In genomic region chr3:38549486-38549885, GRCh38 we compare ENCODE assay signal across 19 cellular contexts. TPM values are rescaled to one million over a fixed set of nuclear protein-coding genes. Genes with fewer than 3 reads are reported as not detected.
DNase-seq lines count a peak whose midpoint lies in the region; ATAC-seq and FAIRE-seq lines count a peak whose summit lies in the region.
"Had no signal": no experiment of that assay in that cellular context is flagged by ENCODE, and none has a peak within 500 bp of the region (broad histone marks: within the 10 kb centered on the region; RNA-seq: fewer than 3 reads in every experiment).

No MANE protein-coding gene starts in this region.

- 38 to 43% methylated on average over 7 of the region's 7 CpGs for WGBS in GM23248 (ENCODE audit: low coverage in 1 of 2, low lambda C conversion rate in 2 of 2, missing lambda C conversion rate in 2 of 2), 2 experiments

- H3K9me3 ChIP-seq in SJCRH30 (replicated peaks) = no peaks in the 10 kb centered on the region
- H3K9me3 ChIP-seq in GM23248 (ENCODE audit: low read depth) = no peaks in the 10 kb centered on the region
- H3K9me3 ChIP-seq: HAP-1 had no signal

- H3K4me3 Mint-ChIP-seq in activated CD8-positive, alpha-beta memory T cell treated with anti-CD3 and anti-CD28 coated beads, Interleukin-2, amount 10 ng/mL, durations not matched to agents 7 days and 5 days = no peak overlapping the region
- H3K4me3 Mint-ChIP-seq: CD4-positive, alpha-beta memory T cell had no signal

- CTCF ChIA-PET in activated CD8-positive, alpha-beta memory T cell treated with anti-CD3 and anti-CD28 coated beads, Interleukin-2, amount 10 ng/mL, durations not matched to agents 7 days and 5 days (lab: Charles Lee) = interaction anchor here (1.3 kb wide), 1 partner anchor 28 kb away, joined by 3 read pairs; no protein-coding TSS in a partner anchor

- no peak overlapping the region for H3K27ac Mint-ChIP-seq in activated CD8-positive, alpha-beta memory T cell treated with anti-CD3 and anti-CD28 coated beads, Interleukin-2, amount 10 ng/mL, durations not matched to agents 7 days and 5 days
- H3K27ac Mint-ChIP-seq: CD4-positive, alpha-beta memory T cell had no signal

- H3K4me1 ChIP-seq in SJCRH30 = peaks cover 32% of the 10 kb centered on the region
- H3K4me1 ChIP-seq in GM23248 (ENCODE audit: insufficient read depth) = no peaks in the 10 kb centered on the region
- H3K4me1 ChIP-seq: HAP-1 had no signal

- no peaks in the 10 kb centered on the region for H3K36me3 Mint-ChIP-seq in activated CD8-positive, alpha-beta memory T cell treated with anti-CD3 and anti-CD28 coated beads, Interleukin-2, amount 10 ng/mL, durations not matched to agents 7 days and 5 days
- H3K36me3 Mint-ChIP-seq: CD4-positive, alpha-beta memory T cell had no signal

- FAIRE-seq in HTR-8/SVneo (lab: Jason Lieb, UNC) = no peak
- FAIRE-seq: RCC 7860 had no signal

- H3K79me2 ChIP-seq in GM23248 (ENCODE audit: insufficient read depth) = no peaks in the 10 kb centered on the region

- ATAC-seq in activated CD8-positive, alpha-beta memory T cell treated with anti-CD3 and anti-CD28 coated beads, Interleukin-2, amount 10 ng/mL, durations not matched to agents 7 days and 5 days = no peak

- H3F3A ChIP-seq in GM23248 (ENCODE audit: insufficient read depth) = no peaks in the 10 kb centered on the region

- H3K9me2 ChIP-seq in GM23248 (ENCODE audit: insufficient read depth) = no peaks in the 10 kb centered on the region

- H3K4me3 ChIP-seq in SJCRH30 (no peak overlapping the region), GM23248 (no peak overlapping the region)
- H3K4me3 ChIP-seq: BLaER1, HAP-1 had no signal

- H3K9ac ChIP-seq in GM23248 = no peak overlapping the region
- H3K9ac ChIP-seq: BLaER1 had no signal

- H3K4me1 Mint-ChIP-seq in activated CD8-positive, alpha-beta memory T cell treated with anti-CD3 and anti-CD28 coated beads, Interleukin-2, amount 10 ng/mL, durations not matched to agents 7 days and 5 days = peaks cover 5% of the 10 kb centered on the region
- H3K4me1 Mint-ChIP-seq: CD4-positive, alpha-beta memory T cell had no signal

- no peaks in the 10 kb centered on the region for H4K20me1 ChIP-seq in GM23248 (ENCODE audit: insufficient read depth)
- H4K20me1 ChIP-seq: BLaER1 had no signal

- H3K9me3 Mint-ChIP-seq in activated CD8-positive, alpha-beta memory T cell treated with anti-CD3 and anti-CD28 coated beads, Interleukin-2, amount 10 ng/mL, durations not matched to agents 7 days and 5 days (ENCODE audit: low read depth) = no peaks in the 10 kb centered on the region

- H3K4me2 ChIP-seq in GM23248 (ENCODE audit: unreplicated experiment) = no peak overlapping the region

- peaks cover 3% of the 10 kb centered on the region; the same call in 1 of the 2 replicates for H3K36me3 ChIP-seq in SJCRH30
- no peaks in the 10 kb centered on the region for H3K36me3 ChIP-seq in GM23248 (ENCODE audit: low read depth)
- H3K36me3 ChIP-seq: HAP-1 had no signal

- H3K27ac ChIP-seq in SJCRH30 (peak overlapping the region; percentile 86), GM23248 (no peak overlapping the region)

- H3K27me3 ChIP-seq in SJCRH30 (no peaks in the 10 kb centered on the region), GM23248 (replicated peaks; ENCODE audit: insufficient read depth) (no peaks in the 10 kb centered on the region)
- H3K27me3 ChIP-seq: BLaER1 had no signal

- no peak overlapping the region for H2AFZ ChIP-seq in GM23248

- in situ Hi-C loops in GM23248 (cut with MboI) = no loop called here

- peaks cover 5% of the 10 kb centered on the region for H3K27me3 Mint-ChIP-seq in activated CD8-positive, alpha-beta memory T cell treated with anti-CD3 and anti-CD28 coated beads, Interleukin-2, amount 10 ng/mL, durations not matched to agents 7 days and 5 days

- DNase-seq in SJCRH30 = no peak
- peak; percentile 15 for DNase-seq in activated CD8-positive, alpha-beta memory T cell treated with anti-CD3 and anti-CD28 coated beads, Interleukin-2, amount 10 ng/mL, durations not matched to agents 7 days and 5 days
- peak; percentile 34 for DNase-seq in islet precursor cell
- peak; percentile 1 for DNase-seq in stimulated activated CD8-positive, alpha-beta memory T cell treated with anti-CD3 and anti-CD28 coated beads, Interleukin-4, amount 100 ng/mL, for 48 hours
- DNase-seq in GM23248 = no peak
- no peak for DNase-seq in HTR-8/SVneo (ENCODE audit: insufficient read length, low spot score)
- no peak for DNase-seq in activated T-cell treated with anti-CD3 and anti-CD28 coated beads, Interleukin-2, amount 50 U/mL, for 1 hour
- DNase-seq: Calu3; CD4-positive, alpha-beta memory T cell; GF-D8; NCI-H1105; NCI-H1694; NCI-H2081 treated with DMSO at 0.1 percent for 48 hours; NCI-H446 treated with DMSO at 0.1 percent for 48 hours; NCI-H69; SHP77 had no signal

RNA-seq across cellular contexts. Expression of gene EXOG, which starts 53.3 kb away (rescaled TPM):
- total RNA-seq in SJCRH30 (2014; rRNA removed; shearing (Covaris generic)) = 6.2 and 7.7 TPM in 2 replicates
- total RNA-seq in activated CD8-positive, alpha-beta memory T cell treated with anti-CD3 and anti-CD28 coated beads, Interleukin-2, amount 10 ng/mL, durations not matched to agents 7 days and 5 days = 10 to 100 TPM; 19.7 to 23.8 TPM
- total RNA-seq in GM23248 (2014; rRNA removed; shearing (Covaris generic)) = 6.4 and 8.6 TPM in 2 replicates
- 8.2 and 9.0 TPM in 2 replicates for polyA plus RNA-seq in GM23248 (2016; fragmentation: Nextera tagmentation; extraction: Ambion mirVana)

Comparison
In these comparisons a context has a peak if more than half of its experiments do, and no peak if none do; other contexts are left out.
1. DNase-seq: peak in activated CD8-positive, alpha-beta memory T cell treated with anti-CD3 and anti-CD28 coated beads, Interleukin-2, amount 10 ng/mL, durations not matched to agents 7 days and 5 days (single experiment), islet precursor cell (single experiment) and stimulated activated CD8-positive, alpha-beta memory T cell treated with anti-CD3 and anti-CD28 coated beads, Interleukin-4, amount 100 ng/mL, for 48 hours (single experiment); none in SJCRH30 (0 of 2), GM23248 (single experiment), HTR-8/SVneo (single experiment) and activated T-cell treated with anti-CD3 and anti-CD28 coated beads, Interleukin-2, amount 50 U/mL, for 1 hour (single experiment).